Comparison of ENCODE assay signal across 9 cellular contexts in the genomic region with DNA sequence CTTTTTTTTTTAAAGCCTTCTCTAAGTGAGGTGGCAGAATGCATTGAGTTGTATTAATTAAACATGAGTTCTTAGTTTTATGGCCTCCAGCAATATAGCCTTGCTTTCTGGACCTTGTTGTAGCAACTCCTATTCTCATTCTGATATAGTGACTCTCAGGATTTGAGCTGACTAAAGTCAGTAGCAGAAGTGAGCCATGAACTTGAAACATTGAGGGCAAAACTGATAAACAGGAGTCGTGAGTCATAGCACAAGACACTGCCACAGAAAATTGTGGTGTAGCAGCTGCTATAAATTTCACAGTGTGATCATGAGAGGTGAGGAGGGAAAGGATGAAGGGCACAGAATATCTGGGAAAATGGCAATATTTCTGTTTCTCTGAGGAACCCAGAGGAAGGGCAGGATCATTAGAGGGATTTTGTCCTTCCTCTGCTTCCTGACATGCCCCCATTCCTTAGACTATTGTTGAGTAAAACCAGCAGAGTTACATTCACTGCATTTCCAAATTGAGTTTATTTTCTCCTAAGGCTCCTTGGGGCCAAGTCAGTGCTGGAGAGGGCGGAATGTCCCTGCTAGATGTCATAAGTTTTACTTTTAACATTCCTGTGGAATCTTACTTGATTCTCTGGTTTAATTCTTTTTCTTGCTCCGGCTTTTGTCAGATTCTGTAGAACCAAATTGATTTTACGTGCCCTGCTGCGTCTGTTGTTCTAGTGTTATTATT. TPM values are rescaled to one million over a fixed set of nuclear protein-coding genes. Genes with fewer than 3 reads are reported as not detected.
DNase-seq lines count a peak whose midpoint lies in the region; ATAC-seq and TF ChIP-seq lines count a peak whose summit lies in the region.
"Had no signal": no experiment of that assay in that cellular context is flagged by ENCODE, and none has a peak within 500 bp of the region (broad histone marks: within the 10 kb centered on the region; RNA-seq: fewer than 3 reads in every experiment).

No MANE protein-coding gene starts in this region.

- DNase-seq in activated gamma-delta T cell treated with Interleukin-2 at 50 U/mL for 16 hours (peak; percentile 26), activated gamma-delta T cell (lab: John Stamatoyannopoulos, UW) (no peak), SIG-M5 (lab: John Stamatoyannopoulos, UW) (peak; percentile 20), foreskin melanocyte (peak; percentile 58), endothelial cell (ENCODE audit: low spot score) (no peak), aorta (no peak), HAP-1 (ENCODE audit: low spot score in 2 of 2) (no peak)

- H3K36me3 Mint-ChIP-seq in endothelial cell (ENCODE audit: low read depth, unreplicated experiment) = no peaks in the 10 kb centered on the region

- intact Hi-C loops in aorta (cut with DNase I) = no loop called here

- TF ChIP-seq CTCF in endothelial cell (IDR thresholded peaks at IDR 0.05; ENCODE audit: unreplicated experiment) = no peak

- WGBS in aorta, 2 donors = 51 to 52% methylated on average over 5 of the region's 5 CpGs

- H3K4me1 Mint-ChIP-seq in endothelial cell (ENCODE audit: unreplicated experiment) = peaks cover 28% of the 10 kb centered on the region

- ATAC-seq in HG02763 (IDR thresholded peaks at IDR 0.05; ENCODE audit: unreplicated experiment) = peak; percentile 97
- no peak for ATAC-seq in aorta (ENCODE audit: low FRiP score)

- H3K9me3 Mint-ChIP-seq in endothelial cell (ENCODE audit: unreplicated experiment) = no peaks in the 10 kb centered on the region

- no peaks in the 10 kb centered on the region for H3K4me1 ChIP-seq in aorta (ENCODE audit: control insufficient read depth in 1 of 2, insufficient read depth in 2 of 2, low read length in 2 of 2)
- no peaks in the 10 kb centered on the region for H3K4me1 ChIP-seq in HAP-1
- H3K4me1 ChIP-seq: BLaER1 had no signal

- H3K4me3 Mint-ChIP-seq in endothelial cell (ENCODE audit: unreplicated experiment) = no peak overlapping the region

- H3K9me3 ChIP-seq in aorta (ENCODE audit: control insufficient read depth, low read length) = no peaks in the 10 kb centered on the region
- no peaks in the 10 kb centered on the region for H3K9me3 ChIP-seq in HAP-1

- H3K27ac Mint-ChIP-seq in endothelial cell (ENCODE audit: unreplicated experiment) = no peak overlapping the region

- no peak overlapping the region for H3K27ac ChIP-seq in aorta (ENCODE audit: low read depth in 1 of 2, low read length in 2 of 2)
- H3K27ac ChIP-seq: BLaER1 had no signal

- in situ Hi-C loops in HAP-1 (cut with MboI; ENCODE audit: low sequenced_read_pairs) = no loop called here

- H3K4me3 ChIP-seq in aorta (ENCODE audit: low read length in 2 of 2) (no peak overlapping the region), HAP-1 (no peak overlapping the region)
- H3K4me3 ChIP-seq: BLaER1 had no signal

- H3K36me3 ChIP-seq in aorta (ENCODE audit: control insufficient read depth in 1 of 2, insufficient read depth in 2 of 2, low read length in 1 of 2) (no peaks in the 10 kb centered on the region), HAP-1 (replicated peaks) (no peaks in the 10 kb centered on the region)
- H3K36me3 ChIP-seq: BLaER1 had no signal

- no peaks in the 10 kb centered on the region for H3K27me3 Mint-ChIP-seq in endothelial cell (ENCODE audit: unreplicated experiment)

- H3K27me3 ChIP-seq in aorta (ENCODE audit: control insufficient read depth in 1 of 2, insufficient read depth in 2 of 2, low read length in 1 of 2) = no peaks in the 10 kb centered on the region
- H3K27me3 ChIP-seq in HAP-1 (ENCODE audit: low read depth) = no peaks in the 10 kb centered on the region
- H3K27me3 ChIP-seq: BLaER1 had no signal

RNA-seq across cellular contexts. Expression of a gene that starts 7.5 kb away (rescaled TPM):
- 2.1 TPM for total RNA-seq in endothelial cell (ENCODE audit: unreplicated experiment)
- total RNA-seq in aorta = 1 to 10 TPM; 4.1 to 4.5 TPM
- polyA plus RNA-seq in aorta = 1 to 10 TPM in 1 of 2 donors, under 1 TPM in 1; 0.88 to 2.9 TPM

RNA-seq across cellular contexts. Expression of a gene that starts 47.4 kb away (rescaled TPM):
- total RNA-seq in endothelial cell (ENCODE audit: unreplicated experiment) (186 TPM), aorta (100 to 1,000 TPM in 1 of 2 donors, 10 to 100 TPM in 1; 82.9 to 105 TPM)
- 10 to 100 TPM; 38.6 to 51.0 TPM for polyA plus RNA-seq in aorta

Comparison
In these comparisons a context has a peak if more than half of its experiments do, and no peak if none do; other contexts are left out.
1. DNase-seq: peak in activated gamma-delta T cell treated with Interleukin-2 at 50 U/mL for 16 hours (single experiment), SIG-M5 (single experiment) and foreskin melanocyte (single experiment); none in activated gamma-delta T cell (single experiment), endothelial cell (single experiment), aorta (0 of 2) and HAP-1 (0 of 2).